Comparison of ENCODE assay signal across 25 cellular contexts in genomic region chr1:224137518-224137917, GRCh38.
"Had no signal": no experiment of that assay in that cellular context is flagged by ENCODE, and none has a peak within 500 bp of the region (broad histone marks: within the 10 kb centered on the region; RNA-seq: fewer than 3 reads in every experiment).

No MANE protein-coding gene starts in this region.

- FAIRE-seq: urothelium cell line had no signal

- H3K4me3 Mint-ChIP-seq: activated T-cell treated with anti-CD3 and anti-CD28 coated beads, Interleukin-2, amount 50 U/mL, for 72 hours; brain; memory B cell; nephron had no signal

- ATAC-seq: activated T-cell treated with anti-CD3 and anti-CD28 coated beads, Interleukin-2, amount 50 U/mL, for 72 hours; gastrocnemius medialis; left ventricle myocardium superior had no signal

- H3K27ac ChIP-seq: colonic mucosa, dorsolateral prefrontal cortex, esophagus muscularis mucosa, gastrocnemius medialis, neutrophil, ovary, spleen, stomach, suprapubic skin, transverse colon had no signal

- H3K9me3 Mint-ChIP-seq: activated T-cell treated with anti-CD3 and anti-CD28 coated beads, Interleukin-2, amount 50 U/mL, for 72 hours; brain; memory B cell; nephron had no signal

- DNase-seq: activated CD4-positive, alpha-beta T cell treated with anti-CD3 and anti-CD28 coated beads for 4 hours; activated CD4-positive, alpha-beta T cell treated with anti-CD3 and anti-CD28 coated beads, Interleukin-2, amount 50 U/mL, for 48 hours; activated CD4-positive, CD25-positive, alpha-beta regulatory T cell; activated effector memory CD4-positive, alpha-beta T cell treated with Interleukin-2 at 50 U/mL for 16 hours; activated naive CD4-positive, alpha-beta T cell treated with anti-CD3 and anti-CD28 coated beads, Interleukin-2, amount 50 U/mL, for 16 hours; activated T-cell treated with anti-CD3 and anti-CD28 coated beads, Interleukin-2, amount 50 U/mL, for 72 hours; aorta; central memory CD4-positive, alpha-beta T cell; colonic mucosa; dorsolateral prefrontal cortex; gastrocnemius medialis; hypothalamus; left ventricle myocardium superior; ovary; spleen; stimulated activated CD4-positive, alpha-beta T cell treated with anti-CD3 and anti-CD28 coated beads, Interleukin-4, amount 100 ng/mL, for 4 hours; stomach; transverse colon had no signal

- H3K27me3 Mint-ChIP-seq: brain, memory B cell had no signal

- H3K4me1 Mint-ChIP-seq: brain, memory B cell, nephron had no signal

- H3K27ac Mint-ChIP-seq: activated T-cell treated with anti-CD3 and anti-CD28 coated beads, Interleukin-2, amount 50 U/mL, for 72 hours; brain; memory B cell; nephron had no signal
